8 cellular contexts compared by ENCODE assay signal in genomic region chr7:111098011-111098925, GRCh38. TPM values are rescaled to one million over a fixed set of nuclear protein-coding genes. Genes with fewer than 3 reads are reported as not detected.
A peak's percentile ranks its signal among the peaks of the same experiment; 100 is the strongest.
DNase-seq lines count a peak whose midpoint lies in the region; ATAC-seq lines count a peak whose summit lies in the region.

No MANE protein-coding gene starts in this region.

- no peaks in the 10 kb centered on the region for H3K27me3 Mint-ChIP-seq in stimulated activated naive B cell treated with anti-CD40 and anti-IgM and Interleukin-4, amounts not matched to agents 10 μg/mL and 1 μg/mL and 100 μg/mL, for 72 hours

- H3K27ac ChIP-seq in SJSA1, result no peak overlapping the region

- H3K4me3 ChIP-seq in SJSA1, result no peak overlapping the region

- DNase-seq in DMS53 (lab: John Stamatoyannopoulos, UW) (peak; percentile 81), SJSA1 (ENCODE audit: low read depth in 1 of 2, low spot score in 2 of 2) (peak; percentile 42 to 45), amniotic stem cell (lab: John Stamatoyannopoulos, UW) (peak; percentile 21), islet precursor cell (peak; percentile 60), KG1 (lab: John Stamatoyannopoulos, UW) (no peak)
- no peak for DNase-seq in stimulated activated naive B cell treated with anti-CD40 and anti-IgM and Interleukin-4, amounts not matched to agents 10 μg/mL and 1 μg/mL and 100 μg/mL, for 72 hours

- peaks cover 3 to 6% of the 10 kb centered on the region in 2 donors for H3K4me1 Mint-ChIP-seq in stimulated activated naive B cell treated with anti-CD40 and anti-IgM and Interleukin-4, amounts not matched to agents 10 μg/mL and 1 μg/mL and 100 μg/mL, for 72 hours

- H3K9me3 ChIP-seq in SJSA1 (replicated peaks), result no peaks in the 10 kb centered on the region

- H3K4me3 Mint-ChIP-seq in stimulated activated naive B cell treated with anti-CD40 and anti-IgM and Interleukin-4, amounts not matched to agents 10 μg/mL and 1 μg/mL and 100 μg/mL, for 72 hours, result no peak overlapping the region

- H3K36me3 Mint-ChIP-seq in stimulated activated naive B cell treated with anti-CD40 and anti-IgM and Interleukin-4, amounts not matched to agents 10 μg/mL and 1 μg/mL and 100 μg/mL, for 72 hours, result no peaks in the 10 kb centered on the region

- H3K27me3 ChIP-seq in SJSA1 (replicated peaks), result no peaks in the 10 kb centered on the region

- peaks cover 12% of the 10 kb centered on the region for H3K4me1 ChIP-seq in SJSA1 (replicated peaks)

- H3K36me3 ChIP-seq in SJSA1, result no peaks in the 10 kb centered on the region

- no peak overlapping the region for H3K27ac Mint-ChIP-seq in stimulated activated naive B cell treated with anti-CD40 and anti-IgM and Interleukin-4, amounts not matched to agents 10 μg/mL and 1 μg/mL and 100 μg/mL, for 72 hours

- H3K9me3 Mint-ChIP-seq in stimulated activated naive B cell treated with anti-CD40 and anti-IgM and Interleukin-4, amounts not matched to agents 10 μg/mL and 1 μg/mL and 100 μg/mL, for 72 hours, result no peaks in the 10 kb centered on the region

- peak; percentile 71 for ATAC-seq in GM19463 (IDR thresholded peaks at IDR 0.05; ENCODE audit: unreplicated experiment)
- peak; percentile 79 for ATAC-seq in HG03520 (IDR thresholded peaks at IDR 0.05; ENCODE audit: unreplicated experiment)
- ATAC-seq in stimulated activated naive B cell treated with anti-CD40 and anti-IgM and Interleukin-4, amounts not matched to agents 10 μg/mL and 1 μg/mL and 100 μg/mL, for 72 hours (replicated peaks), result peak; percentile 80 to 82

RNA-seq across cellular contexts. Expression of gene LRRN3, which starts 7.3 kb away (rescaled TPM):
- 0.22 TPM in 1 of 2 replicates, not detected in the other for total RNA-seq in SJSA1 (2014; rRNA removed; shearing (Covaris generic))

Comparison
In these comparisons a context has a peak if more than half of its experiments do, and no peak if none do; other contexts are left out.
1. DNase-seq: peak in DMS53 (single experiment), SJSA1 (2 of 2), amniotic stem cell (single experiment) and islet precursor cell (single experiment); none in stimulated activated naive B cell treated with anti-CD40 and anti-IgM and Interleukin-4, amounts not matched to agents 10 μg/mL and 1 μg/mL and 100 μg/mL, for 72 hours (single experiment) and KG1 (single experiment).
2. Peak in every context shown above with its lines, with median percentiles within 50 percentile points of each other: ATAC-seq.